13 cellular contexts compared by ENCODE assay signal in the genomic region with DNA sequence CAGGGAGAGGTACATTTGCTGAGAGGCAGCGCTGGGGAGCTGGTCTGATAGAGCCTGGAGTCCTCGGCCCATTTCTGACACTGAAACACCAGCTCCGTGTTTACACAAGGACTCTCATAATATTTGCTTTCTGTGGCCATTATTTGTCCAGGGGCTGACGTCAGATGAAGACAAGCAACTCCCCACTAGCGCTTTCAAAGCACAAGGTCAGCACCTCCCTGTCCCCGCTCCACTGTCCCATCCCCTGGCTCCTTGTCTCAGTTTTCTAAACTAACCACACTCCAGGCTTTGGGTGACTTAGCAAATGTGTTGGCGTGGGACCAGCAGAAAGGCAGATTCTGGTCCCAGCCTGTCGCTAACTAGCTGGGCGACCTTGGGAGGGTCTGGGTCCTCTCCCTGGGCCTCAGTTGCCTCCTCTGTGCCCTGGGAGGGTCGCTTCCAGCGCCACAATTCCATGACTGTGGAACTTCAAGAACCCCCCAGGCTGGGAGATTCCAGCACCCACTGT. TPM values are rescaled to one million over a fixed set of nuclear protein-coding genes. Genes with fewer than 3 reads are reported as not detected.
DNase-seq lines count a peak whose midpoint lies in the region; ATAC-seq, FAIRE-seq and TF ChIP-seq lines count a peak whose summit lies in the region.
"Had no signal": no experiment of that assay in that cellular context is flagged by ENCODE, and none has a peak within 500 bp of the region (broad histone marks: within the 10 kb centered on the region; RNA-seq: fewer than 3 reads in every experiment).

No MANE protein-coding gene starts in this region.

- H3K27me3 ChIP-seq in K562 (ENCODE audit: control insufficient read depth in 2 of 2, insufficient read depth in 2 of 2, low read length in 2 of 2), result peaks cover 26 to 46% of the 10 kb centered on the region in 2 experiments
- H3K27me3 ChIP-seq: BLaER1 treated with 17β-estradiol and CSF1 and Interleukin-3, amounts not matched to agents 10 nM and 100 nM had no signal

- TF ChIP-seq CTCF in K562 (IDR thresholded peaks at IDR 0.05 in 2 of 3, conservative IDR thresholded peaks at IDR 0.05 in 1 of 3; ENCODE audit: insufficient read depth in 2 of 3, low read depth in 1 of 3, low read length in 3 of 3) (no peak), mucosa of descending colon (IDR thresholded peaks at IDR 0.05) (no peak)

- H3K27ac ChIP-seq in K562 (ENCODE audit: extremely low read depth, low read depth, low read length), result no peak overlapping the region
- H3K27ac ChIP-seq: BLaER1 treated with 17β-estradiol and CSF1 and Interleukin-3, amounts not matched to agents 10 nM and 100 nM; gastroesophageal sphincter had no signal

- TF ChIP-seq POLR2A in K562 (conservative IDR thresholded peaks at IDR 0.05), result no peak

- H3K9me3 ChIP-seq in K562 (replicated peaks; ENCODE audit: control insufficient read depth, insufficient read depth, low read depth, low read length), result no peaks in the 10 kb centered on the region; the same call in 1 of the 2 replicates
- H3K9me3 ChIP-seq in mucosa of descending colon, result no peaks in the 10 kb centered on the region
- H3K9me3 ChIP-seq: BLaER1 treated with 17β-estradiol and CSF1 and Interleukin-3, amounts not matched to agents 10 nM and 100 nM; gastroesophageal sphincter had no signal

- CTCF ChIA-PET in K562 (lab: Yijun Ruan, JAX; ENCODE audit: low intra/inter-chr PET ratio), result interaction anchor here (1.4 to 3.9 kb wide), 2 partner anchors 282 to 309 kb away, joined by 6 to 30 read pairs; no protein-coding TSS in a partner anchor

- ATAC-seq in K562 (peak; percentile 50), mucosa of descending colon (peak; percentile 70), GM19455 (IDR thresholded peaks at IDR 0.05; ENCODE audit: unreplicated experiment) (no peak)
- ATAC-seq: gastroesophageal sphincter, GM12878 had no signal

- FAIRE-seq in K562 (lab: Jason Lieb, UNC), result peak; percentile 75
- FAIRE-seq: GM12878 had no signal

- intact Hi-C loops in K562 (cut with micrococcal nuclease), result loop anchor here (10.0 kb wide), 1 partner anchor 199 kb away; no protein-coding TSS in a partner anchor
- intact Hi-C loops in mucosa of descending colon (cut with DNase I, micrococcal nuclease), result no loop called here

- peak; percentile 89 for DNase-seq in COLO668 (lab: John Stamatoyannopoulos, UW; ENCODE audit: unreplicated experiment)
- DNase-seq in NCI-H146 (lab: John Stamatoyannopoulos, UW), result peak; percentile 83
- peak; percentile 37 to 42 (median 39) for DNase-seq in K562 (ENCODE audit: extremely low read depth in 1 of 4, low spot score in 3 of 4)
- DNase-seq in mucosa of descending colon, result peak in 1 of 3 donors; percentile 62
- DNase-seq in NCI-H1436 treated with DMSO at 0.1 percent for 48 hours (lab: John Stamatoyannopoulos, UW), result no peak
- no peak for DNase-seq in epidermal melanocyte (ENCODE audit: insufficient read length, low spot score)
- DNase-seq in HK-2 (ENCODE audit: unreplicated experiment), result no peak
- DNase-seq: activated T-cell treated with anti-CD3 and anti-CD28 coated beads, Interleukin-2, amount 50 U/mL, for 1 hour; T-helper 9 cell had no signal

- peaks cover 3 to 4% of the 10 kb centered on the region in 2 experiments; a peak in 2 of 5 replicates for H3K4me1 ChIP-seq in K562 (replicated peaks in 1 of 2; ENCODE audit: control insufficient read depth in 2 of 2, insufficient read depth in 2 of 2, low read length in 2 of 2)
- peaks cover 6% of the 10 kb centered on the region for H3K4me1 ChIP-seq in mucosa of descending colon (ENCODE audit: low read depth)

- H3K9ac ChIP-seq in K562 (ENCODE audit: insufficient read depth in 1 of 2, low read depth in 2 of 2, low read length in 2 of 2), result peak overlapping the region in 1 of 2 experiments; percentile 62; a peak in 1 of 4 replicates
- H3K9ac ChIP-seq: BLaER1 treated with 17β-estradiol and CSF1 and Interleukin-3, amounts not matched to agents 10 nM and 100 nM had no signal

- TF ChIP-seq EP300 in K562 (IDR thresholded peaks at IDR 0.05; ENCODE audit: low read length), result no peak

- H3K79me2 ChIP-seq in K562 (ENCODE audit: control insufficient read depth, insufficient read depth, low read length), result no peaks in the 10 kb centered on the region

- no peaks in the 10 kb centered on the region for H3K9me1 ChIP-seq in K562 (ENCODE audit: control insufficient read depth, insufficient read depth, low read length)

- H3K4me3 ChIP-seq in K562 (no peak overlapping the region), mucosa of descending colon (no peak overlapping the region)
- H3K4me3 ChIP-seq: BLaER1 treated with 17β-estradiol and CSF1 and Interleukin-3, amounts not matched to agents 10 nM and 100 nM; gastroesophageal sphincter; GM12878 had no signal

- in situ Hi-C loops in K562 (cut with MboI), result no loop called here

- BruUV-seq in K562 (replicated peaks; lab: Mats Ljungman, UMichigan), result no TSS peak

- H3K36me3 ChIP-seq in K562 (ENCODE audit: control insufficient read depth, insufficient read depth, low read length) (no peaks in the 10 kb centered on the region), mucosa of descending colon (ENCODE audit: low read depth) (no peaks in the 10 kb centered on the region)
- H3K36me3 ChIP-seq: BLaER1 treated with 17β-estradiol and CSF1 and Interleukin-3, amounts not matched to agents 10 nM and 100 nM; gastroesophageal sphincter had no signal

- no peak for TF ChIP-seq RAD21 in K562 (CRISPR knock-in tag; conservative IDR thresholded peaks at IDR 0.05 in 1 of 2, IDR thresholded peaks at IDR 0.05 in 1 of 2)

- POLR2A ChIA-PET in K562 (lab: Yijun Ruan, JAX), result interaction anchor here (0.6 kb wide), 3 partner anchors 61 to 552 kb away, joined by 3 read pairs; no protein-coding TSS in a partner anchor

- peaks cover 3% of the 10 kb centered on the region; the same call in 1 of the 2 replicates for H4K20me1 ChIP-seq in K562 (replicated peaks; ENCODE audit: control insufficient read depth, insufficient read depth, low read length)

- no peak overlapping the region for H3K4me2 ChIP-seq in K562 (ENCODE audit: insufficient read depth, low read length)
- H3K4me2 ChIP-seq: BLaER1 treated with 17β-estradiol and CSF1 and Interleukin-3, amounts not matched to agents 10 nM and 100 nM had no signal

- no peak overlapping the region for H2AFZ ChIP-seq in K562 (ENCODE audit: low read depth, low read length)

- WGBS in K562 (ENCODE audit: insufficient coverage, low coverage, missing lambda C conversion rate), result 0% methylated on average over 11 of the region's 11 CpGs

TF ChIP-seq in K562, 482 proteins besides CTCF, POLR2A, EP300 and RAD21 (continues in another document):
- TF ChIP-seq NFE2 (IDR thresholded peaks at IDR 0.05; ENCODE audit: low read depth) (peak; percentile 63), DPF2 (IDR thresholded peaks at IDR 0.05) (no peak), CREM (IDR thresholded peaks at IDR 0.05; ENCODE audit: low read depth) (peak; percentile 36; the same call in 1 of the 2 replicates), FOXA1 (IDR thresholded peaks at IDR 0.05; ENCODE audit: borderline replicate concordance) (peak; percentile 75), ZNF41 (CRISPR knock-in tag; conservative IDR thresholded peaks at IDR 0.05) (no peak), MAFF (IDR thresholded peaks at IDR 0.05; ENCODE audit: low read length) (0 out of 2 replicates have a peak, but pooled peaks have one; percentile 9), JUND (IDR thresholded peaks at IDR 0.05; ENCODE audit: borderline replicate concordance, low read depth, low read length) (peak; percentile 26; the same call in 1 of the 2 replicates), JUND (tag; IDR thresholded peaks at IDR 0.05; ENCODE audit: borderline replicate concordance, low read depth, low read length) (peak; percentile 27; the same call in 1 of the 3 replicates), FOS (IDR thresholded peaks at IDR 0.05; ENCODE audit: extremely low read depth, insufficient read length) (no peak), MAFG (tag; conservative IDR thresholded peaks at IDR 0.05) (peak; percentile 55)
- TF ChIP-seq, protein P1, sequence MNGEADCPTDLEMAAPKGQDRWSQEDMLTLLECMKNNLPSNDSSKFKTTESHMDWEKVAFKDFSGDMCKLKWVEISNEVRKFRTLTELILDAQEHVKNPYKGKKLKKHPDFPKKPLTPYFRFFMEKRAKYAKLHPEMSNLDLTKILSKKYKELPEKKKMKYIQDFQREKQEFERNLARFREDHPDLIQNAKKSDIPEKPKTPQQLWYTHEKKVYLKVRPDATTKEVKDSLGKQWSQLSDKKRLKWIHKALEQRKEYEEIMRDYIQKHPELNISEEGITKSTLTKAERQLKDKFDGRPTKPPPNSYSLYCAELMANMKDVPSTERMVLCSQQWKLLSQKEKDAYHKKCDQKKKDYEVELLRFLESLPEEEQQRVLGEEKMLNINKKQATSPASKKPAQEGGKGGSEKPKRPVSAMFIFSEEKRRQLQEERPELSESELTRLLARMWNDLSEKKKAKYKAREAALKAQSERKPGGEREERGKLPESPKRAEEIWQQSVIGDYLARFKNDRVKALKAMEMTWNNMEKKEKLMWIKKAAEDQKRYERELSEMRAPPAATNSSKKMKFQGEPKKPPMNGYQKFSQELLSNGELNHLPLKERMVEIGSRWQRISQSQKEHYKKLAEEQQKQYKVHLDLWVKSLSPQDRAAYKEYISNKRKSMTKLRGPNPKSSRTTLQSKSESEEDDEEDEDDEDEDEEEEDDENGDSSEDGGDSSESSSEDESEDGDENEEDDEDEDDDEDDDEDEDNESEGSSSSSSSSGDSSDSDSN (IDR thresholded peaks at IDR 0.05; ENCODE audit: borderline replicate concordance in 1 of 2, low read depth in 2 of 2, low read length in 2 of 2), result 0 out of 4 replicates have a peak, but pooled peaks of 1 of the 2 experiments have one; percentile 25

RNA-seq across cellular contexts. Expression of a gene that starts 37.4 kb away (rescaled TPM):
- 58.0 and 66.5 TPM in 2 replicates for total RNA-seq in K562 (2011; cell fraction: chromatin; rRNA removed; ENCODE audit: low replicate concordance)
- 22.5 and 26.7 TPM in 2 replicates for total RNA-seq in K562 (2011; cell fraction: nucleolus; rRNA removed)
- total RNA-seq in K562 (2011; cell fraction: nucleoplasm; rRNA removed), result 28.2 and 29.6 TPM in 2 replicates
- total RNA-seq in K562 (2014; rRNA removed), result 16.3 and 18.7 TPM in 2 replicates
- 18.0 and 18.8 TPM in 2 replicates for total RNA-seq in K562 (2014; rRNA removed; fragmentation: Illumina TruSeq; extraction: Trizol)
- 21.9 and 22.3 TPM in 2 replicates for total RNA-seq in K562 (2015; rRNA removed; fragmentation: Illumina TruSeq; extraction: Trizol)
- 25.3 and 26.0 TPM in 2 replicates for total RNA-seq in K562 (2021)
- 11.1 and 12.3 TPM in 2 replicates for polyA plus RNA-seq in K562 (2011; rRNA removed)
- 7.7 and 9.6 TPM in 2 replicates for polyA plus RNA-seq in K562 (2011; cell fraction: cytosol; rRNA removed)
- polyA plus RNA-seq in K562 (2011; cell fraction: nucleus; rRNA removed), result 54.9 and 86.0 TPM in 2 replicates
- polyA plus RNA-seq in K562 (2012), result 14.2 and 17.0 TPM in 2 replicates
- polyA plus RNA-seq in K562 (2014; fragmentation: Illumina TruSeq; extraction: Trizol), result 20.1 and 22.9 TPM in 2 replicates
- polyA plus RNA-seq in K562 (2014; fragmentation: Nextera tagmentation; extraction: Ambion mirVana), result 1 to 10 TPM; 2.6 to 5.1 TPM
- polyA plus RNA-seq in K562 (2014; rRNA removed), result 21.2 and 21.8 TPM in 2 replicates
- 17.6 and 19.0 TPM in 2 replicates for polyA minus RNA-seq in K562 (2011; rRNA and poly(A)+ RNA removed)
- 8.6 and 10.1 TPM in 2 replicates for polyA minus RNA-seq in K562 (2011; cell fraction: cytosol; rRNA and poly(A)+ RNA removed)
- polyA minus RNA-seq in K562 (2011; cell fraction: nucleus; rRNA and poly(A)+ RNA removed), result 18.2 and 27.2 TPM in 2 replicates
- total RNA-seq in mucosa of descending colon, result 10 to 100 TPM; 14.8 to 28.0 (median 16.7) TPM

Comparison
In these comparisons a context has a peak if more than half of its experiments do, and no peak if none do; other contexts are left out.
1. DNase-seq: peak in COLO668 (single experiment), NCI-H146 (single experiment) and K562 (4 of 4); none in NCI-H1436 treated with DMSO at 0.1 percent for 48 hours (single experiment), epidermal melanocyte (single experiment) and HK-2 (single experiment).